Comparison of ENCODE assay signal across 8 cellular contexts in the genomic region with DNA sequence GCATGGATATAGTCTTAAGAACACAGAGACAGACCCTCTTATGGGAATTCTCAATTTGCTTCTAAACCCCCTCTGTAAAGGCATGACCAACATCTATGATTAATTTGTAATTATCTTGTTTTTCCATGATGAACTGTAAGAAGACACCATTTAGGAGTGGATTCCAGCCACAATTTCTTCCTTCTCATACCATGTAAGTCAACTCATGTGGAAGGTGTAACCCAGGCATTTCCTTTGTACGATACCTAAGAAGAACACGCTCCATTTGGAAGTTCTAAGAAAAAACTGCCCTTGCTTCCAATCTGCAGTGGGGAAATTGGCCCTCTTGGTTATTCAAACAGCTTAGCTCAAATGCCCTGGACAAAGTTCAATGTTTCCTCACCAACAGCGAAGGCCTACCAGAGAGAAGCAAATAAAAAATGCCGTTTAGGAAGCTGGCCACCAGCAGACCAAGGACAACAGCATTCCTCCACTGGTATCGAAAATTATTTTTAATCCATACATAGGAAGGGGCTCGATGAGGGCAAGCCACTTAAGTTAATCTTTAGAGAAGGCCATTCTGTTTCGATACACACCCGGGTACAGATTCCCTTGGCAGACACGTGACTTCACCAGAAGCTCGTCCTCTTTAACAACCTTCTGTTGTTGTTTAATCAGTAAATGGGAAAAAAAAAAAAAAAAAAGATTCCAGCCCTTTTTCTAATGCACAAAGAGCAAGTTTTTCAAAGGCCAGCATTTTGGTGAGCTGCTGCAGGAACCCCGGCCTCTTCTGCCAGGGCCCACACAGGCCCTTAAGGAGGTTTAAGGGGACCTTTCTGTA. TPM values are rescaled to one million over a fixed set of nuclear protein-coding genes. Genes with fewer than 3 reads are reported as not detected.
DNase-seq lines count a peak whose midpoint lies in the region; ATAC-seq and TF ChIP-seq lines count a peak whose summit lies in the region.

No MANE protein-coding gene starts in this region.

- no peaks in the 10 kb centered on the region for H3K9me3 Mint-ChIP-seq in activated T-helper 2 cell treated with anti-CD3 and anti-CD28 coated beads, Interferon-gamma antibody, Interleukin-2, Interleukin-4, amounts not matched to agents 10 μg/mL and 5 μg/mL and 100 μg/mL, durations not matched to agents 14 hours and 24 hours and 36 hours

- no peak for TF ChIP-seq POLR2A in gastrocnemius medialis (IDR thresholded peaks at IDR 0.05)

- H3K4me1 Mint-ChIP-seq in activated T-helper 2 cell treated with anti-CD3 and anti-CD28 coated beads, Interferon-gamma antibody, Interleukin-2, Interleukin-4, amounts not matched to agents 10 μg/mL and 5 μg/mL and 100 μg/mL, durations not matched to agents 14 hours and 24 hours and 36 hours (ENCODE audit: low read depth) = peaks cover 24% of the 10 kb centered on the region

- intact Hi-C loops in activated T-helper 2 cell treated with anti-CD3 and anti-CD28 coated beads, Interferon-gamma antibody, Interleukin-2, Interleukin-4, amounts not matched to agents 10 μg/mL and 5 μg/mL and 100 μg/mL, durations not matched to agents 14 hours and 24 hours and 36 hours (cut with micrococcal nuclease) = no loop called here
- intact Hi-C loops in heart right ventricle (cut with DNase I) = loop anchor here in 1 of 10 donors (10.0 kb wide), 1 partner anchor 173 kb away; no protein-coding TSS in a partner anchor
- intact Hi-C loops in gastrocnemius medialis (cut with DNase I; ENCODE audit: low total_unique reads) = no loop called here

- H3K27ac ChIP-seq in heart right ventricle = peak overlapping the region; percentile 63 to 97 (median 94)
- H3K27ac ChIP-seq in gastrocnemius medialis = peak overlapping the region; percentile 81 to 99 (median 94)

- H3K36me3 Mint-ChIP-seq in activated T-helper 2 cell treated with anti-CD3 and anti-CD28 coated beads, Interferon-gamma antibody, Interleukin-2, Interleukin-4, amounts not matched to agents 10 μg/mL and 5 μg/mL and 100 μg/mL, durations not matched to agents 14 hours and 24 hours and 36 hours (ENCODE audit: low read depth) = peaks cover 16% of the 10 kb centered on the region

- H3K27ac Mint-ChIP-seq in activated T-helper 2 cell treated with anti-CD3 and anti-CD28 coated beads, Interferon-gamma antibody, Interleukin-2, Interleukin-4, amounts not matched to agents 10 μg/mL and 5 μg/mL and 100 μg/mL, durations not matched to agents 14 hours and 24 hours and 36 hours = peak overlapping the region; percentile 42

- H3K4me3 ChIP-seq in GM08714 (ENCODE audit: low read length) (peak overlapping the region; percentile 80), heart right ventricle (peak overlapping the region in 8 of 10 donors; percentile 4 to 96 (median 88)), gastrocnemius medialis (peak overlapping the region; percentile 63 to 88 (median 69))

- DNase-seq in activated T-helper 2 cell treated with anti-CD3 and anti-CD28 coated beads, Interferon-gamma antibody, Interleukin-2, Interleukin-4, amounts not matched to agents 10 μg/mL and 5 μg/mL and 100 μg/mL, durations not matched to agents 14 hours and 24 hours and 36 hours (ENCODE audit: low spot score) = no peak
- DNase-seq in heart right ventricle (no peak), gastrocnemius medialis (no peak), amygdala (lab: John Stamatoyannopoulos, UW) (no peak), NCI-H187 treated with DMSO at 0.1 percent for 48 hours (lab: John Stamatoyannopoulos, UW) (no peak), COR-L47 (lab: John Stamatoyannopoulos, UW) (no peak)

- no peaks in the 10 kb centered on the region for H3K9me3 ChIP-seq in heart right ventricle
- H3K9me3 ChIP-seq in gastrocnemius medialis = no peaks in the 10 kb centered on the region

- WGBS in heart right ventricle, 2 donors = 26 to 32% methylated on average over 11 of the region's 11 CpGs

- peak in 6 of 8 donors; percentile 5 to 70 (median 39) for ATAC-seq in heart right ventricle
- peak; percentile 8 to 34 for ATAC-seq in gastrocnemius medialis
- ATAC-seq in GM18867 (IDR thresholded peaks at IDR 0.05; ENCODE audit: unreplicated experiment) = no peak

- H3K36me3 ChIP-seq in heart right ventricle (peaks cover 0 to 18% (median 0%) of the 10 kb centered on the region in 9 donors), gastrocnemius medialis (no peaks in the 10 kb centered on the region)

- H3K4me1 ChIP-seq in heart right ventricle = peaks cover 7 to 47% (median 34%) of the 10 kb centered on the region in 9 donors
- H3K4me1 ChIP-seq in gastrocnemius medialis = peaks cover 23 to 29% of the 10 kb centered on the region in 2 donors

- in situ Hi-C loops in gastrocnemius medialis (cut with MboI; ENCODE audit: low sequenced_read_pairs in 4 of 4) = no loop called here

- no peak for TF ChIP-seq CTCF in heart right ventricle (IDR thresholded peaks at IDR 0.05)
- no peak for TF ChIP-seq CTCF in gastrocnemius medialis (IDR thresholded peaks at IDR 0.05 in 4 of 5, conservative IDR thresholded peaks at IDR 0.05 in 1 of 5)

- no peaks in the 10 kb centered on the region for H3K27me3 Mint-ChIP-seq in activated T-helper 2 cell treated with anti-CD3 and anti-CD28 coated beads, Interferon-gamma antibody, Interleukin-2, Interleukin-4, amounts not matched to agents 10 μg/mL and 5 μg/mL and 100 μg/mL, durations not matched to agents 14 hours and 24 hours and 36 hours (ENCODE audit: low read depth)

- H3K4me3 Mint-ChIP-seq in activated T-helper 2 cell treated with anti-CD3 and anti-CD28 coated beads, Interferon-gamma antibody, Interleukin-2, Interleukin-4, amounts not matched to agents 10 μg/mL and 5 μg/mL and 100 μg/mL, durations not matched to agents 14 hours and 24 hours and 36 hours (ENCODE audit: low read depth) = peak overlapping the region; percentile 84

- H3K27me3 ChIP-seq in heart right ventricle (no peaks in the 10 kb centered on the region), gastrocnemius medialis (no peaks in the 10 kb centered on the region)

RNA-seq across cellular contexts. Expression of gene DHRSX, which starts 2.6 kb away (rescaled TPM):
- total RNA-seq in activated T-helper 2 cell treated with anti-CD3 and anti-CD28 coated beads, Interferon-gamma antibody, Interleukin-2, Interleukin-4, amounts not matched to agents 10 μg/mL and 5 μg/mL and 100 μg/mL, durations not matched to agents 14 hours and 24 hours and 36 hours = 26.1 and 26.4 TPM in 2 replicates
- total RNA-seq in heart right ventricle (10 to 100 TPM; 21.1 to 35.9 (median 28.5) TPM), gastrocnemius medialis (10 to 100 TPM in 3 of 4 donors, 1 to 10 TPM in 1; 9.8 to 31.1 (median 13.6) TPM)
- 10 to 100 TPM; 13.8 to 20.5 TPM for polyA plus RNA-seq in heart right ventricle

RNA-seq across cellular contexts. Expression of gene ZBED1, which starts 2.6 kb away (rescaled TPM):
- total RNA-seq in activated T-helper 2 cell treated with anti-CD3 and anti-CD28 coated beads, Interferon-gamma antibody, Interleukin-2, Interleukin-4, amounts not matched to agents 10 μg/mL and 5 μg/mL and 100 μg/mL, durations not matched to agents 14 hours and 24 hours and 36 hours = 37.3 and 43.1 TPM in 2 replicates
- total RNA-seq in heart right ventricle (10 to 100 TPM; 41.5 to 60.8 (median 54.4) TPM), gastrocnemius medialis (100 to 1,000 TPM in 2 of 4 donors, 10 to 100 TPM in 2; 76.8 to 191 (median 131) TPM)
- polyA plus RNA-seq in heart right ventricle = 10 to 100 TPM; 19.0 to 23.6 TPM
